Comparison of ENCODE assay signal across 3 cellular contexts in genomic region chr9:129662239-129662638, GRCh38. TPM values are rescaled to one million over a fixed set of nuclear protein-coding genes. Genes with fewer than 3 reads are reported as not detected.
"Had no signal": no experiment of that assay in that cellular context is flagged by ENCODE, and none has a peak within 500 bp of the region (broad histone marks: within the 10 kb centered on the region; RNA-seq: fewer than 3 reads in every experiment).

No MANE protein-coding gene starts in this region.

RNA-seq across cellular contexts. Expression of gene PRRX2, which starts 3.2 kb away (rescaled TPM):
- total RNA-seq: LHCN-M2, MCF 10A had no signal

RNA-seq across cellular contexts. Expression of gene C9orf50, which starts 41.3 kb away (rescaled TPM):
- total RNA-seq: LHCN-M2, M059J, MCF 10A had no signal
